ENCODE assay signal across 18 cellular contexts in genomic region chr15:101560722-101561583, GRCh38.
DNase-seq lines count a peak whose midpoint lies in the region; ATAC-seq and TF ChIP-seq lines count a peak whose summit lies in the region.
"Had no signal": no experiment of that assay in that cellular context is flagged by ENCODE, and none has a peak within 500 bp of the region (broad histone marks: within the 10 kb centered on the region; RNA-seq: fewer than 3 reads in every experiment).

No MANE protein-coding gene starts in this region.

- no peak overlapping the region for H3K4me3 ChIP-seq in esophagus muscularis mucosa
- H3K4me3 ChIP-seq: K562, Peyer's patch had no signal

- no peaks in the 10 kb centered on the region for H3K36me3 Mint-ChIP-seq in activated CD8-positive, alpha-beta memory T cell treated with anti-CD3 and anti-CD28 coated beads, Interleukin-2, amount 10 ng/mL, durations not matched to agents 7 days and 5 days

- ATAC-seq in activated CD8-positive, alpha-beta memory T cell treated with anti-CD3 and anti-CD28 coated beads, Interleukin-2, amount 10 ng/mL, durations not matched to agents 7 days and 5 days: no peak
- ATAC-seq in GM21723 (IDR thresholded peaks at IDR 0.05; ENCODE audit: unreplicated experiment) (no peak), HG03432 (IDR thresholded peaks at IDR 0.05; ENCODE audit: unreplicated experiment) (no peak)
- ATAC-seq: Right ventricle myocardium inferior had no signal

- peaks cover 0 to 8% (median 0%) of the 10 kb centered on the region in 4 donors for H3K27me3 ChIP-seq in esophagus muscularis mucosa
- H3K27me3 ChIP-seq: Peyer's patch had no signal

- no peak for TF ChIP-seq POLR2A in esophagus muscularis mucosa (IDR thresholded peaks at IDR 0.05; ENCODE audit: low read depth)

- no peaks in the 10 kb centered on the region for H3K9me3 Mint-ChIP-seq in activated CD8-positive, alpha-beta memory T cell treated with anti-CD3 and anti-CD28 coated beads, Interleukin-2, amount 10 ng/mL, durations not matched to agents 7 days and 5 days (ENCODE audit: low read depth)

- H3K27ac ChIP-seq in esophagus muscularis mucosa (replicated peaks in 1 of 4): no peak overlapping the region
- H3K27ac ChIP-seq: Peyer's patch had no signal

- no peaks in the 10 kb centered on the region for H3K9me3 ChIP-seq in esophagus muscularis mucosa
- H3K9me3 ChIP-seq: Peyer's patch, SK-N-SH had no signal

- TF ChIP-seq CTCF in esophagus muscularis mucosa (IDR thresholded peaks at IDR 0.05): no peak

- WGBS in esophagus muscularis mucosa: 88% methylated on average over 9 of the region's 11 CpGs

- DNase-seq in activated CD8-positive, alpha-beta memory T cell treated with anti-CD3 and anti-CD28 coated beads, Interleukin-2, amount 10 ng/mL, durations not matched to agents 7 days and 5 days: peak; percentile 29
- DNase-seq in activated CD8-positive, alpha-beta memory T cell treated with anti-CD3 and anti-CD28 coated beads, Interleukin-2, amount 50 U/mL, for 48 hours: no peak
- DNase-seq in NOMO-1 treated with dmso at 0.1 percent for 144 hours (lab: John Stamatoyannopoulos, UW; ENCODE audit: unreplicated experiment): peak; percentile 1
- DNase-seq in esophagus muscularis mucosa (ENCODE audit: extremely low spot score): peak; percentile 78
- peak; percentile 29 for DNase-seq in ureter (ENCODE audit: low spot score)
- DNase-seq in NK-92 (lab: John Stamatoyannopoulos, UW; ENCODE audit: unreplicated experiment): no peak
- DNase-seq: C1 segment of cervical spinal cord, GOT3, NCI-H1105, NCI-H187, NCI-H446, NCI-H69, Peyer's patch, SK-N-SH had no signal

- no peak overlapping the region for H3K27ac Mint-ChIP-seq in activated CD8-positive, alpha-beta memory T cell treated with anti-CD3 and anti-CD28 coated beads, Interleukin-2, amount 10 ng/mL, durations not matched to agents 7 days and 5 days

- no peak for TF ChIP-seq EP300 in esophagus muscularis mucosa (IDR thresholded peaks at IDR 0.05)

- CTCF ChIA-PET in activated CD8-positive, alpha-beta memory T cell treated with anti-CD3 and anti-CD28 coated beads, Interleukin-2, amount 10 ng/mL, durations not matched to agents 7 days and 5 days (lab: Charles Lee): no interaction called here

- H3K4me1 Mint-ChIP-seq in activated CD8-positive, alpha-beta memory T cell treated with anti-CD3 and anti-CD28 coated beads, Interleukin-2, amount 10 ng/mL, durations not matched to agents 7 days and 5 days: no peaks in the 10 kb centered on the region

- peaks cover 10% of the 10 kb centered on the region for H3K27me3 Mint-ChIP-seq in activated CD8-positive, alpha-beta memory T cell treated with anti-CD3 and anti-CD28 coated beads, Interleukin-2, amount 10 ng/mL, durations not matched to agents 7 days and 5 days

- no peaks in the 10 kb centered on the region for H3K36me3 ChIP-seq in esophagus muscularis mucosa
- H3K36me3 ChIP-seq: Peyer's patch had no signal

- intact Hi-C loops in esophagus muscularis mucosa (cut with DNase I): no loop called here

- H3K4me3 Mint-ChIP-seq in activated CD8-positive, alpha-beta memory T cell treated with anti-CD3 and anti-CD28 coated beads, Interleukin-2, amount 10 ng/mL, durations not matched to agents 7 days and 5 days: no peak overlapping the region

- no peaks in the 10 kb centered on the region for H3K4me1 ChIP-seq in esophagus muscularis mucosa
- H3K4me1 ChIP-seq: Peyer's patch had no signal

Comparison
In these comparisons a context has a peak if more than half of its experiments do, and no peak if none do; other contexts are left out.
1. DNase-seq: peak in activated CD8-positive, alpha-beta memory T cell treated with anti-CD3 and anti-CD28 coated beads, Interleukin-2, amount 10 ng/mL, durations not matched to agents 7 days and 5 days (single experiment), NOMO-1 treated with dmso at 0.1 percent for 144 hours (single experiment), esophagus muscularis mucosa (single experiment) and ureter (single experiment); none in activated CD8-positive, alpha-beta memory T cell treated with anti-CD3 and anti-CD28 coated beads, Interleukin-2, amount 50 U/mL, for 48 hours (single experiment) and NK-92 (single experiment).